In genomic region chr6:104686550-104687155, GRCh38 we compare ENCODE assay signal across 16 cellular contexts.
DNase-seq lines count a peak whose midpoint lies in the region.
"Had no signal": no experiment of that assay in that cellular context is flagged by ENCODE, and none has a peak within 500 bp of the region (broad histone marks: within the 10 kb centered on the region; RNA-seq: fewer than 3 reads in every experiment).

No MANE protein-coding gene starts in this region.

- DNase-seq in NCI-H1105 treated with DMSO at 0.1 percent for 48 hours (lab: John Stamatoyannopoulos, UW): peak; percentile 17
- no peak for DNase-seq in NCI-H1105 (lab: John Stamatoyannopoulos, UW)
- DNase-seq in NCI-H774 (lab: John Stamatoyannopoulos, UW): peak; percentile 70
- DNase-seq in kidney tubule cell (ENCODE audit: low spot score): peak; percentile 68
- peak; percentile 67 for DNase-seq in renal cortical epithelial cell (ENCODE audit: low read depth)
- no peak for DNase-seq in T-helper 2 cell
- DNase-seq in COLO668 (lab: John Stamatoyannopoulos, UW; ENCODE audit: unreplicated experiment): no peak
- DNase-seq in globus pallidus (ENCODE audit: low spot score): no peak
- DNase-seq: activated CD4-positive, alpha-beta T cell treated with anti-CD3 and anti-CD28 coated beads for 1 hour; activated T-cell treated with anti-CD3 and anti-CD28 coated beads, Interleukin-2, amount 50 U/mL, for 24 hours; CD4-positive, alpha-beta memory T cell; effector CD4-positive, alpha-beta T cell; erythroblast; IMR-90; left ventricle myocardium superior; SJCRH30 had no signal

Comparison
In these comparisons a context has a peak if more than half of its experiments do, and no peak if none do; other contexts are left out.
1. DNase-seq: peak in NCI-H1105 treated with DMSO at 0.1 percent for 48 hours (single experiment), NCI-H774 (single experiment), kidney tubule cell (single experiment) and renal cortical epithelial cell (single experiment); none in NCI-H1105 (single experiment), T-helper 2 cell (0 of 5), COLO668 (single experiment) and globus pallidus (single experiment).